Comparison of ENCODE assay signal across 1 cellular context in genomic region chr1:211632808-211633522, GRCh38.
TF ChIP-seq lines count a peak whose summit lies in the region.

No MANE protein-coding gene starts in this region.

TF ChIP-seq in K562, 482 proteins besides CTCF, POLR2A, EP300 and RAD21 (continued from another document):
- TF ChIP-seq, protein P1, sequence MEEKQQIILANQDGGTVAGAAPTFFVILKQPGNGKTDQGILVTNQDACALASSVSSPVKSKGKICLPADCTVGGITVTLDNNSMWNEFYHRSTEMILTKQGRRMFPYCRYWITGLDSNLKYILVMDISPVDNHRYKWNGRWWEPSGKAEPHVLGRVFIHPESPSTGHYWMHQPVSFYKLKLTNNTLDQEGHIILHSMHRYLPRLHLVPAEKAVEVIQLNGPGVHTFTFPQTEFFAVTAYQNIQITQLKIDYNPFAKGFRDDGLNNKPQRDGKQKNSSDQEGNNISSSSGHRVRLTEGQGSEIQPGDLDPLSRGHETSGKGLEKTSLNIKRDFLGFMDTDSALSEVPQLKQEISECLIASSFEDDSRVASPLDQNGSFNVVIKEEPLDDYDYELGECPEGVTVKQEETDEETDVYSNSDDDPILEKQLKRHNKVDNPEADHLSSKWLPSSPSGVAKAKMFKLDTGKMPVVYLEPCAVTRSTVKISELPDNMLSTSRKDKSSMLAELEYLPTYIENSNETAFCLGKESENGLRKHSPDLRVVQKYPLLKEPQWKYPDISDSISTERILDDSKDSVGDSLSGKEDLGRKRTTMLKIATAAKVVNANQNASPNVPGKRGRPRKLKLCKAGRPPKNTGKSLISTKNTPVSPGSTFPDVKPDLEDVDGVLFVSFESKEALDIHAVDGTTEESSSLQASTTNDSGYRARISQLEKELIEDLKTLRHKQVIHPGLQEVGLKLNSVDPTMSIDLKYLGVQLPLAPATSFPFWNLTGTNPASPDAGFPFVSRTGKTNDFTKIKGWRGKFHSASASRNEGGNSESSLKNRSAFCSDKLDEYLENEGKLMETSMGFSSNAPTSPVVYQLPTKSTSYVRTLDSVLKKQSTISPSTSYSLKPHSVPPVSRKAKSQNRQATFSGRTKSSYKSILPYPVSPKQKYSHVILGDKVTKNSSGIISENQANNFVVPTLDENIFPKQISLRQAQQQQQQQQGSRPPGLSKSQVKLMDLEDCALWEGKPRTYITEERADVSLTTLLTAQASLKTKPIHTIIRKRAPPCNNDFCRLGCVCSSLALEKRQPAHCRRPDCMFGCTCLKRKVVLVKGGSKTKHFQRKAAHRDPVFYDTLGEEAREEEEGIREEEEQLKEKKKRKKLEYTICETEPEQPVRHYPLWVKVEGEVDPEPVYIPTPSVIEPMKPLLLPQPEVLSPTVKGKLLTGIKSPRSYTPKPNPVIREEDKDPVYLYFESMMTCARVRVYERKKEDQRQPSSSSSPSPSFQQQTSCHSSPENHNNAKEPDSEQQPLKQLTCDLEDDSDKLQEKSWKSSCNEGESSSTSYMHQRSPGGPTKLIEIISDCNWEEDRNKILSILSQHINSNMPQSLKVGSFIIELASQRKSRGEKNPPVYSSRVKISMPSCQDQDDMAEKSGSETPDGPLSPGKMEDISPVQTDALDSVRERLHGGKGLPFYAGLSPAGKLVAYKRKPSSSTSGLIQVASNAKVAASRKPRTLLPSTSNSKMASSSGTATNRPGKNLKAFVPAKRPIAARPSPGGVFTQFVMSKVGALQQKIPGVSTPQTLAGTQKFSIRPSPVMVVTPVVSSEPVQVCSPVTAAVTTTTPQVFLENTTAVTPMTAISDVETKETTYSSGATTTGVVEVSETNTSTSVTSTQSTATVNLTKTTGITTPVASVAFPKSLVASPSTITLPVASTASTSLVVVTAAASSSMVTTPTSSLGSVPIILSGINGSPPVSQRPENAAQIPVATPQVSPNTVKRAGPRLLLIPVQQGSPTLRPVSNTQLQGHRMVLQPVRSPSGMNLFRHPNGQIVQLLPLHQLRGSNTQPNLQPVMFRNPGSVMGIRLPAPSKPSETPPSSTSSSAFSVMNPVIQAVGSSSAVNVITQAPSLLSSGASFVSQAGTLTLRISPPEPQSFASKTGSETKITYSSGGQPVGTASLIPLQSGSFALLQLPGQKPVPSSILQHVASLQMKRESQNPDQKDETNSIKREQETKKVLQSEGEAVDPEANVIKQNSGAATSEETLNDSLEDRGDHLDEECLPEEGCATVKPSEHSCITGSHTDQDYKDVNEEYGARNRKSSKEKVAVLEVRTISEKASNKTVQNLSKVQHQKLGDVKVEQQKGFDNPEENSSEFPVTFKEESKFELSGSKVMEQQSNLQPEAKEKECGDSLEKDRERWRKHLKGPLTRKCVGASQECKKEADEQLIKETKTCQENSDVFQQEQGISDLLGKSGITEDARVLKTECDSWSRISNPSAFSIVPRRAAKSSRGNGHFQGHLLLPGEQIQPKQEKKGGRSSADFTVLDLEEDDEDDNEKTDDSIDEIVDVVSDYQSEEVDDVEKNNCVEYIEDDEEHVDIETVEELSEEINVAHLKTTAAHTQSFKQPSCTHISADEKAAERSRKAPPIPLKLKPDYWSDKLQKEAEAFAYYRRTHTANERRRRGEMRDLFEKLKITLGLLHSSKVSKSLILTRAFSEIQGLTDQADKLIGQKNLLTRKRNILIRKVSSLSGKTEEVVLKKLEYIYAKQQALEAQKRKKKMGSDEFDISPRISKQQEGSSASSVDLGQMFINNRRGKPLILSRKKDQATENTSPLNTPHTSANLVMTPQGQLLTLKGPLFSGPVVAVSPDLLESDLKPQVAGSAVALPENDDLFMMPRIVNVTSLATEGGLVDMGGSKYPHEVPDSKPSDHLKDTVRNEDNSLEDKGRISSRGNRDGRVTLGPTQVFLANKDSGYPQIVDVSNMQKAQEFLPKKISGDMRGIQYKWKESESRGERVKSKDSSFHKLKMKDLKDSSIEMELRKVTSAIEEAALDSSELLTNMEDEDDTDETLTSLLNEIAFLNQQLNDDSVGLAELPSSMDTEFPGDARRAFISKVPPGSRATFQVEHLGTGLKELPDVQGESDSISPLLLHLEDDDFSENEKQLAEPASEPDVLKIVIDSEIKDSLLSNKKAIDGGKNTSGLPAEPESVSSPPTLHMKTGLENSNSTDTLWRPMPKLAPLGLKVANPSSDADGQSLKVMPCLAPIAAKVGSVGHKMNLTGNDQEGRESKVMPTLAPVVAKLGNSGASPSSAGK (IDR thresholded peaks at IDR 0.05), result 0 out of 2 replicates have a peak, but pooled peaks have one; percentile 44
- TF ChIP-seq FOXK1 (CRISPR knock-in tag; IDR thresholded peaks at IDR 0.05; ENCODE audit: borderline replicate concordance) (0 out of 2 replicates have a peak, but pooled peaks have one; percentile 32), PPARD (CRISPR knock-in tag; IDR thresholded peaks at IDR 0.05) (no peak)
